Comparison of ENCODE assay signal across 8 cellular contexts in genomic region chr5:1523793-1524480, GRCh38. TPM values are rescaled to one million over a fixed set of nuclear protein-coding genes. Genes with fewer than 3 reads are reported as not detected.
DNase-seq lines count a peak whose midpoint lies in the region; ATAC-seq lines count a peak whose summit lies in the region.

TSS of gene LPCAT1 (minus strand) at chr5:1523960. CDS start at chr5:1523844, 116 bp downstream.

- peak; percentile 95 for DNase-seq in D341Med (ENCODE audit: low spot score)
- peak in 62 of 76 experiments; percentile 7 to 78 (median 50) for DNase-seq in HUDEP-2 (lab: John Stamatoyannopoulos, UW; ENCODE audit: unreplicated experiment in 76 of 76)
- peak; percentile 78 for DNase-seq in OCI-M1 (lab: John Stamatoyannopoulos, UW)
- DNase-seq in activated T-cell treated with anti-CD3 and anti-CD28 coated beads, Interleukin-2, amount 50 U/mL, for 4 hours = peak; percentile 68
- DNase-seq in stimulated activated CD8-positive, alpha-beta memory T cell treated with anti-CD3 and anti-CD28 coated beads, Interleukin-7, amount 100 ng/mL, for 24 hours (ENCODE audit: low read depth) = peak; percentile 49

- H3K27ac ChIP-seq in muscle layer of duodenum (ENCODE audit: low read length) = no peak within 1 kb of the TSS

- H3K36me3 ChIP-seq in muscle layer of duodenum (ENCODE audit: control insufficient read depth in 1 of 2, insufficient read depth in 2 of 2, low read length in 2 of 2) = peaks cover 3 to 12% of the 10 kb centered on the region in 2 donors

- H3K27me3 ChIP-seq in muscle layer of duodenum (ENCODE audit: low read depth, low read length) = no peaks in the 10 kb centered on the region

- ATAC-seq in GM21390 (IDR thresholded peaks at IDR 0.05; ENCODE audit: unreplicated experiment) (peak; percentile 76), esophagus mucosa (peak; percentile 83)
- peak; percentile 88 for ATAC-seq in activated T-cell treated with anti-CD3 and anti-CD28 coated beads, Interleukin-2, amount 50 U/mL, for 4 hours

- peaks cover 0 to 22% of the 10 kb centered on the region in 2 donors for H3K4me1 ChIP-seq in muscle layer of duodenum (ENCODE audit: control insufficient read depth in 1 of 2, insufficient read depth in 2 of 2, low read length in 2 of 2)

- H3K9me3 Mint-ChIP-seq in activated T-cell treated with anti-CD3 and anti-CD28 coated beads, Interleukin-2, amount 50 U/mL, for 4 hours = no peaks in the 10 kb centered on the region

- H3K9me3 ChIP-seq in muscle layer of duodenum (ENCODE audit: control insufficient read depth in 1 of 2, low read length in 2 of 2) = no peaks in the 10 kb centered on the region

- peak within 1 kb of the TSS; percentile 86 for H3K4me3 Mint-ChIP-seq in activated T-cell treated with anti-CD3 and anti-CD28 coated beads, Interleukin-2, amount 50 U/mL, for 4 hours

- no peaks in the 10 kb centered on the region for H3K36me3 Mint-ChIP-seq in activated T-cell treated with anti-CD3 and anti-CD28 coated beads, Interleukin-2, amount 50 U/mL, for 4 hours (ENCODE audit: insufficient read depth)

- H3K4me1 Mint-ChIP-seq in activated T-cell treated with anti-CD3 and anti-CD28 coated beads, Interleukin-2, amount 50 U/mL, for 4 hours (ENCODE audit: low read depth) = peaks cover 39% of the 10 kb centered on the region

- H3K4me3 ChIP-seq in muscle layer of duodenum (ENCODE audit: low read depth in 1 of 2, low read length in 2 of 2) = peak within 1 kb of the TSS; percentile 53 to 75

- H3K27me3 Mint-ChIP-seq in activated T-cell treated with anti-CD3 and anti-CD28 coated beads, Interleukin-2, amount 50 U/mL, for 4 hours (ENCODE audit: low read depth) = no peaks in the 10 kb centered on the region

RNA-seq across cellular contexts. Expression of gene LPCAT1, which starts in this region (rescaled TPM):
- total RNA-seq in activated T-cell treated with anti-CD3 and anti-CD28 coated beads, Interleukin-2, amount 50 U/mL, for 4 hours = 10 to 100 TPM; 60.6 to 76.8 (median 65.7) TPM
- 15.0 TPM for total RNA-seq in esophagus mucosa
